In genomic region chr5:2741946-2742345, GRCh38 we compare ENCODE assay signal across 17 cellular contexts. TPM values are rescaled to one million over a fixed set of nuclear protein-coding genes. Genes with fewer than 3 reads are reported as not detected.
"Had no signal": no experiment of that assay in that cellular context is flagged by ENCODE, and none has a peak within 500 bp of the region (broad histone marks: within the 10 kb centered on the region; RNA-seq: fewer than 3 reads in every experiment).

No MANE protein-coding gene starts in this region.

- DNase-seq: activated CD4-positive, alpha-beta T cell treated with anti-CD3 and anti-CD28 coated beads, Interleukin-2, amount 50 U/mL, for 48 hours; activated naive CD4-positive, alpha-beta T cell treated with anti-CD3 and anti-CD28 coated beads, Interleukin-2, amount 50 U/mL, for 16 hours; activated T-cell treated with anti-CD3 and anti-CD28 coated beads, Interleukin-2, amount 50 U/mL, for 24 hours; heart left ventricle; left cardiac atrium; mesenchymal stem cell; naive thymus-derived CD8-positive, alpha-beta T cell; SK-N-SH; stimulated activated CD4-positive, alpha-beta T cell treated with anti-CD3 and anti-CD28 coated beads, Interleukin-2, amount 100 ng/mL, for 48 hours; T-cell; T1000; tibial artery had no signal

- H3K4me1 Mint-ChIP-seq: naive thymus-derived CD8-positive, alpha-beta T cell; stimulated activated memory B cell treated with anti-CD40 and anti-IgM and Interleukin-4, amounts not matched to agents 10 μg/mL and 1 μg/mL and 100 μg/mL, for 72 hours; T-cell had no signal

- H3K4me1 ChIP-seq: adrenal gland had no signal

- H3K9me3 Mint-ChIP-seq: activated T-cell treated with anti-CD3 and anti-CD28 coated beads, Interleukin-2, amount 50 U/mL, for 24 hours; stimulated activated memory B cell treated with anti-CD40 and anti-IgM and Interleukin-4, amounts not matched to agents 10 μg/mL and 1 μg/mL and 100 μg/mL, for 72 hours; T-cell had no signal

- H3K4me3 Mint-ChIP-seq: activated T-cell treated with anti-CD3 and anti-CD28 coated beads, Interleukin-2, amount 50 U/mL, for 24 hours; naive thymus-derived CD8-positive, alpha-beta T cell; stimulated activated memory B cell treated with anti-CD40 and anti-IgM and Interleukin-4, amounts not matched to agents 10 μg/mL and 1 μg/mL and 100 μg/mL, for 72 hours; T-cell had no signal

- H3K27ac Mint-ChIP-seq: activated T-cell treated with anti-CD3 and anti-CD28 coated beads, Interleukin-2, amount 50 U/mL, for 24 hours; stimulated activated memory B cell treated with anti-CD40 and anti-IgM and Interleukin-4, amounts not matched to agents 10 μg/mL and 1 μg/mL and 100 μg/mL, for 72 hours; T-cell had no signal

- H3K27ac ChIP-seq: adrenal gland, heart left ventricle, neutrophil, tibial artery had no signal

- H3K9ac ChIP-seq: SK-N-SH had no signal

- FAIRE-seq: colon, frontal cortex had no signal

- H3K9me3 ChIP-seq: adrenal gland, heart left ventricle, neutrophil, SK-N-SH, tibial artery had no signal

- H3K36me3 ChIP-seq: adrenal gland, heart left ventricle, neutrophil, tibial artery had no signal

- H3K4me3 ChIP-seq: adrenal gland, heart left ventricle, tibial artery had no signal

- H3K36me3 Mint-ChIP-seq: stimulated activated memory B cell treated with anti-CD40 and anti-IgM and Interleukin-4, amounts not matched to agents 10 μg/mL and 1 μg/mL and 100 μg/mL, for 72 hours; T-cell had no signal

RNA-seq across cellular contexts. Expression of gene IRX2, which starts 9.5 kb away (rescaled TPM):
- total RNA-seq: naive thymus-derived CD8-positive, alpha-beta T cell had no signal
- polyA plus RNA-seq: naive thymus-derived CD8-positive, alpha-beta T cell; SK-N-SH had no signal
